Comparison of ENCODE assay signal across 22 cellular contexts in genomic region chr1:188463919-188464318, GRCh38.
DNase-seq lines count a peak whose midpoint lies in the region; ATAC-seq, FAIRE-seq and TF ChIP-seq lines count a peak whose summit lies in the region.
"Had no signal": no experiment of that assay in that cellular context is flagged by ENCODE, and none has a peak within 500 bp of the region (broad histone marks: within the 10 kb centered on the region; RNA-seq: fewer than 3 reads in every experiment).

No MANE protein-coding gene starts in this region.

- H3K4me1 ChIP-seq in HAP-1 = no peaks in the 10 kb centered on the region
- H3K4me1 ChIP-seq: left lung, prostate gland, tibial artery had no signal

- peak; percentile 26 for TF ChIP-seq CTCF in D721Med (IDR thresholded peaks at IDR 0.05; ENCODE audit: insufficient read depth, missing control alignments)

- intact Hi-C loops in activated CD4-positive, alpha-beta T cell treated with anti-CD3 and anti-CD28 coated beads, Interleukin-2, amount 10 ng/mL, durations not matched to agents 24 days and 14 days (cut with micrococcal nuclease) = no loop called here

- in situ Hi-C loops in HAP-1 (cut with MboI; ENCODE audit: low sequenced_read_pairs) = no loop called here

- H3K4me3 ChIP-seq in HAP-1 = no peak overlapping the region
- H3K4me3 ChIP-seq: K562, left lung, prostate gland, tibial artery had no signal

- no peaks in the 10 kb centered on the region for H3K9me3 Mint-ChIP-seq in activated CD4-positive, alpha-beta T cell treated with anti-CD3 and anti-CD28 coated beads, Interleukin-2, amount 10 ng/mL, durations not matched to agents 24 days and 14 days
- H3K9me3 Mint-ChIP-seq: dendritic cell treated with granulocyte-macrophage colony-stimulating factor and Interleukin-4, amounts not matched to agents 40 ng/mL and 50 ng/mL, for 4 days; nephron had no signal

- no peak for DNase-seq in D721Med (ENCODE audit: insufficient read length, low spot score)
- DNase-seq in NCI-H69 (lab: John Stamatoyannopoulos, UW) = peak; percentile 19
- DNase-seq in amniotic epithelial cell (ENCODE audit: low read depth) = peak; percentile 24
- no peak for DNase-seq in activated CD4-positive, alpha-beta T cell treated with anti-CD3 and anti-CD28 coated beads, Interleukin-2, amount 10 ng/mL, durations not matched to agents 24 days and 14 days
- no peak for DNase-seq in HAP-1 (ENCODE audit: low spot score in 2 of 2)
- DNase-seq in stimulated activated naive CD8-positive, alpha-beta T cell treated with anti-CD3 and anti-CD28 coated beads, Interleukin-15, Interleukin-2, amounts not matched to agents 100 U/mL and 50 U/mL, for 24 hours = no peak
- DNase-seq: activated CD8-positive, alpha-beta memory T cell treated with anti-CD3 and anti-CD28 coated beads, Interleukin-2, amount 50 U/mL, for 4 hours; head of caudate nucleus; left lung; midbrain; MV-4-11; NCI-H187; SHP77; small intestine; stimulated activated naive CD4-positive, alpha-beta T cell treated with Interleukin-2 at 50 U/mL for 16 hours; tibial artery had no signal

- no peak overlapping the region for H3K27ac Mint-ChIP-seq in activated CD4-positive, alpha-beta T cell treated with anti-CD3 and anti-CD28 coated beads, Interleukin-2, amount 10 ng/mL, durations not matched to agents 24 days and 14 days
- H3K27ac Mint-ChIP-seq: dendritic cell treated with granulocyte-macrophage colony-stimulating factor and Interleukin-4, amounts not matched to agents 40 ng/mL and 50 ng/mL, for 4 days; nephron had no signal

- H3K27me3 Mint-ChIP-seq in activated CD4-positive, alpha-beta T cell treated with anti-CD3 and anti-CD28 coated beads, Interleukin-2, amount 10 ng/mL, durations not matched to agents 24 days and 14 days = no peaks in the 10 kb centered on the region
- H3K27me3 Mint-ChIP-seq: dendritic cell treated with granulocyte-macrophage colony-stimulating factor and Interleukin-4, amounts not matched to agents 40 ng/mL and 50 ng/mL, for 4 days had no signal

- no peaks in the 10 kb centered on the region for H3K4me1 Mint-ChIP-seq in activated CD4-positive, alpha-beta T cell treated with anti-CD3 and anti-CD28 coated beads, Interleukin-2, amount 10 ng/mL, durations not matched to agents 24 days and 14 days
- H3K4me1 Mint-ChIP-seq: nephron had no signal

- no peaks in the 10 kb centered on the region for H3K36me3 ChIP-seq in HAP-1 (replicated peaks)
- H3K36me3 ChIP-seq: left lung, prostate gland, tibial artery had no signal

- H3K36me3 Mint-ChIP-seq in activated CD4-positive, alpha-beta T cell treated with anti-CD3 and anti-CD28 coated beads, Interleukin-2, amount 10 ng/mL, durations not matched to agents 24 days and 14 days (ENCODE audit: low read depth) = no peaks in the 10 kb centered on the region

- H3K27me3 ChIP-seq in HAP-1 (ENCODE audit: low read depth) = no peaks in the 10 kb centered on the region
- H3K27me3 ChIP-seq: left lung, tibial artery had no signal

- H3K9me3 ChIP-seq in HAP-1 = no peaks in the 10 kb centered on the region
- H3K9me3 ChIP-seq: left lung, prostate gland, tibial artery had no signal

- no peak overlapping the region for H3K4me3 Mint-ChIP-seq in activated CD4-positive, alpha-beta T cell treated with anti-CD3 and anti-CD28 coated beads, Interleukin-2, amount 10 ng/mL, durations not matched to agents 24 days and 14 days
- H3K4me3 Mint-ChIP-seq: dendritic cell treated with granulocyte-macrophage colony-stimulating factor and Interleukin-4, amounts not matched to agents 40 ng/mL and 50 ng/mL, for 4 days; nephron had no signal

- no peak for ATAC-seq in GM18502 (IDR thresholded peaks at IDR 0.05; ENCODE audit: poor library complexity, unreplicated experiment)
- no peak for ATAC-seq in stimulated activated naive CD8-positive, alpha-beta T cell treated with anti-CD3 and anti-CD28 coated beads, Interleukin-15, Interleukin-2, amounts not matched to agents 100 U/mL and 50 U/mL, for 24 hours
- ATAC-seq: K562, left lung had no signal

- FAIRE-seq in A204.1 (lab: Jason Lieb, UNC) (peak; percentile 55), D721Med (lab: Jason Lieb, UNC) (peak; percentile 86)
- FAIRE-seq: K562 had no signal

Comparison
In these comparisons a context has a peak if more than half of its experiments do, and no peak if none do; other contexts are left out.
1. DNase-seq: peak in NCI-H69 (single experiment) and amniotic epithelial cell (single experiment); none in D721Med (single experiment), activated CD4-positive, alpha-beta T cell treated with anti-CD3 and anti-CD28 coated beads, Interleukin-2, amount 10 ng/mL, durations not matched to agents 24 days and 14 days (single experiment), HAP-1 (0 of 2) and stimulated activated naive CD8-positive, alpha-beta T cell treated with anti-CD3 and anti-CD28 coated beads, Interleukin-15, Interleukin-2, amounts not matched to agents 100 U/mL and 50 U/mL, for 24 hours (single experiment).